8 cellular contexts compared by ENCODE assay signal in the genomic region with DNA sequence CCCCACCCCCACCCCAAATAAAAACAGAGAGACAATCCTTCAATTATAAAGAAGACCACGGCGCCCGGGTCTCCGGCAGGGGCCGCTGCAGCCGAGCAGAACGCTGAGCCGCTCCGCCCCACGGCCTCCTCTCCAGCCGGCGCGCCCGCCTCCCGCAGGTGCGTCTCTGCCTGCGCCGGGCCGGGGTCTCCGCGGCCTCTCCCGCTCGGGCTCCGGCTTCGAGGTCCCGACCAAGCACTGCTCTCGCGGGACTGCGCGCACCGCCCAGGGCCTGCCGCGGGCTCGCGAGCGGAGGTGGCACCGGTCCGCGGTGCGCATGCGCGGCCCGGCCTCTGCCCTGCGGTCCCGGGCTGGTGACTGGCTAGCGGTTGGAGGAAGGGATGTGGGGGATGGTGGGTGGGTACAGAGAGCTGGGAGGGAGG. TPM values are rescaled to one million over a fixed set of nuclear protein-coding genes. Genes with fewer than 3 reads are reported as not detected.
DNase-seq lines count a peak whose midpoint lies in the region; TF ChIP-seq lines count a peak whose summit lies in the region.

No MANE protein-coding gene starts in this region.

- TF ChIP-seq EP300 in stomach (IDR thresholded peaks at IDR 0.05), result no peak

- 0 to 4% (median 1%) methylated on average over 11 to 46 of the region's 46 CpGs for WGBS in stomach, 5 donors

- peaks cover 5% of the 10 kb centered on the region for H3K36me3 Mint-ChIP-seq in neural crest cell (ENCODE audit: low read depth)

- H3K4me1 Mint-ChIP-seq in neural crest cell, result peaks cover 31% of the 10 kb centered on the region

- no peaks in the 10 kb centered on the region for H3K27me3 ChIP-seq in stomach

- TF ChIP-seq CTCF in neural crest cell (conservative IDR thresholded peaks at IDR 0.05) (peak; percentile 72), stomach (IDR thresholded peaks at IDR 0.05) (peak in 4 of 7 experiments; percentile 14 to 63 (median 40))

- peak; percentile 94 for DNase-seq in ELR (ENCODE audit: low read depth)
- peak; percentile 84 for DNase-seq in GOT3 (lab: John Stamatoyannopoulos, UW)
- peak; percentile 90 for DNase-seq in LHCN-M2 (ENCODE audit: low read depth)
- DNase-seq in RKO (ENCODE audit: low spot score), result peak; percentile 92
- peak; percentile 88 for DNase-seq in activated effector memory CD4-positive, alpha-beta T cell treated with Interleukin-2 at 50 U/mL for 16 hours
- DNase-seq in fibroblast of the conjunctiva (ENCODE audit: low read depth), result peak; percentile 88
- peak; percentile 79 for DNase-seq in neural crest cell (ENCODE audit: low read depth, low spot score)
- peak; percentile 93 for DNase-seq in stomach

- peaks cover 8 to 28% (median 19%) of the 10 kb centered on the region in 4 donors for H3K4me1 ChIP-seq in stomach

- peak overlapping the region; percentile 69 to 89 (median 80) for H3K4me3 ChIP-seq in stomach

- no peaks in the 10 kb centered on the region for H3K36me3 ChIP-seq in stomach

- no peaks in the 10 kb centered on the region for H3K27me3 Mint-ChIP-seq in neural crest cell (ENCODE audit: low read depth)

- H3K4me3 Mint-ChIP-seq in neural crest cell, result peak overlapping the region; percentile 96

- no peaks in the 10 kb centered on the region for H3K9me3 ChIP-seq in stomach

- H3K9me3 Mint-ChIP-seq in neural crest cell, result peaks cover 5% of the 10 kb centered on the region

- intact Hi-C loops in stomach (cut with DNase I; ENCODE audit: low total_unique reads), result no loop called here

- no peak for TF ChIP-seq POLR2A in stomach (IDR thresholded peaks at IDR 0.05)

- H3K27ac ChIP-seq in stomach, result peak overlapping the region; percentile 95 to 100 (median 98)

- peak overlapping the region; percentile 95 for H3K27ac Mint-ChIP-seq in neural crest cell (ENCODE audit: unreplicated experiment)

RNA-seq across cellular contexts. Expression of gene SIRT5, which starts 0.2 kb away (rescaled TPM):
- 4.1 and 4.9 TPM in 2 replicates for total RNA-seq in LHCN-M2 (2014; rRNA removed)
- 2.9 TPM for polyA plus RNA-seq in LHCN-M2 (2012)
- total RNA-seq in neural crest cell, result 8.8 and 10.3 TPM in 2 replicates
- total RNA-seq in stomach, result 10 to 100 TPM in 1 of 5 donors, 1 to 10 TPM in 4; 1.8 to 10.3 (median 5.1) TPM
- polyA plus RNA-seq in stomach, result 1 to 10 TPM; 4.1 to 6.9 (median 4.3) TPM

RNA-seq across cellular contexts. Expression of gene NOL7, which starts 41.0 kb away (rescaled TPM):
- 108 and 140 TPM in 2 replicates for total RNA-seq in LHCN-M2 (2014; rRNA removed)
- polyA plus RNA-seq in LHCN-M2 (2012), result 58.2 TPM
- 54.7 and 63.6 TPM in 2 replicates for total RNA-seq in neural crest cell
- total RNA-seq in stomach, result 100 to 1,000 TPM in 1 of 5 donors, 10 to 100 TPM in 4; 18.1 to 147 (median 67.9) TPM
- polyA plus RNA-seq in stomach, result 10 to 100 TPM; 50.8 to 68.7 (median 57.3) TPM

Comparison
In these comparisons a context has a peak if more than half of its experiments do, and no peak if none do; other contexts are left out.
1. Peak in every context shown above with its lines: DNase-seq, H3K4me3 ChIP-seq and H3K27ac ChIP-seq.